20 cellular contexts compared by ENCODE assay signal in the genomic region with DNA sequence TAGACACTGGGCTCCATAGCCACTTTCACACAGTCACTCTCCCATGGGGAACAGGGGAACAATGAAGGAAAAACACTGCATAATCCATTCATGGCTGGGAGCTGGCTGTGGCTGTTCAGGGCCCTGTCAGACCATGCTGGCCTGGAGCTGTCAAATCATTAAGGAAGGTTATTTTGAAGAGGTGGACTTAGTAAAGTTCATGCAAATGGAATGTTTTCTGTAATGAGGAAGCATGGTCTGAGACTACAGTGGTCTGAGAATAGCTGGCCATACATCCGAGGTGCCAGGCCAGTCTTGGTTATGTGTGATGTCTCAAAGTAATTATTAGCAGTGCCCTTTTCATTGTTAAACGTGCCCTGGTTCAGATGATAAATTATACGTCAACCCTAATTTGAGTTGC.
DNase-seq lines count a peak whose midpoint lies in the region; ATAC-seq lines count a peak whose summit lies in the region.
"Had no signal": no experiment of that assay in that cellular context is flagged by ENCODE, and none has a peak within 500 bp of the region (broad histone marks: within the 10 kb centered on the region; RNA-seq: fewer than 3 reads in every experiment).

No MANE protein-coding gene starts in this region.

- peak; percentile 5 for ATAC-seq in Right ventricle myocardium superior (ENCODE audit: poor library complexity)
- ATAC-seq in left cardiac atrium = no peak
- ATAC-seq: CD8-positive, alpha-beta T cell had no signal

- DNase-seq in Right ventricle myocardium superior (no peak), left cardiac atrium (no peak), RPMI7951 (ENCODE audit: low read depth) (peak; percentile 49), kidney tubule cell (ENCODE audit: low spot score) (peak; percentile 7), NCI-H510A treated with DMSO at 0.1 percent for 48 hours (lab: John Stamatoyannopoulos, UW) (no peak), NCI-H1092 (lab: John Stamatoyannopoulos, UW) (no peak), HK-2 (ENCODE audit: unreplicated experiment) (no peak)
- DNase-seq: AML-193; CD8-positive, alpha-beta T cell; DND-41; H9; HFFc6; Kasumi-1; MM.1S; NCI-H1048; NCI-H1436; NCI-H187 treated with DMSO at 0.1 percent for 48 hours; NCI-H226; NCI-H82; SHP77 had no signal

- intact Hi-C loops in Right ventricle myocardium superior (cut with DNase I) (no loop called here), left cardiac atrium (cut with DNase I) (no loop called here)

Comparison
In these comparisons a context has a peak if more than half of its experiments do, and no peak if none do; other contexts are left out.
1. DNase-seq: peak in RPMI7951 (single experiment) and kidney tubule cell (single experiment); none in Right ventricle myocardium superior (single experiment), left cardiac atrium (single experiment), NCI-H510A treated with DMSO at 0.1 percent for 48 hours (single experiment), NCI-H1092 (single experiment) and HK-2 (single experiment).